In genomic region chr5:68272289-68272688, GRCh38 we compare ENCODE assay signal across 10 cellular contexts. TPM values are rescaled to one million over a fixed set of nuclear protein-coding genes. Genes with fewer than 3 reads are reported as not detected.
DNase-seq lines count a peak whose midpoint lies in the region; ATAC-seq, FAIRE-seq and TF ChIP-seq lines count a peak whose summit lies in the region.
"Had no signal": no experiment of that assay in that cellular context is flagged by ENCODE, and none has a peak within 500 bp of the region (broad histone marks: within the 10 kb centered on the region; RNA-seq: fewer than 3 reads in every experiment).

No MANE protein-coding gene starts in this region.

- no peaks in the 10 kb centered on the region for H3K27me3 ChIP-seq in breast epithelium
- H3K27me3 ChIP-seq: colonic mucosa had no signal

- H3K27ac Mint-ChIP-seq in nephron, result peak overlapping the region in 2 of 3 experiments; percentile 28 to 33
- H3K27ac Mint-ChIP-seq in activated T-helper 2 cell treated with anti-CD3 and anti-CD28 coated beads, Interferon-gamma antibody, Interleukin-2, Interleukin-4, amounts not matched to agents 10 μg/mL and 5 μg/mL and 100 μg/mL, durations not matched to agents 14 hours and 24 hours and 36 hours, result no peak overlapping the region
- H3K27ac Mint-ChIP-seq: stimulated activated memory B cell treated with anti-CD40 and anti-IgM and Interleukin-4, amounts not matched to agents 10 μg/mL and 1 μg/mL and 100 μg/mL, for 72 hours had no signal

- FAIRE-seq in D721Med (lab: Jason Lieb, UNC), result no peak

- TF ChIP-seq CTCF in D721Med (IDR thresholded peaks at IDR 0.05; ENCODE audit: insufficient read depth, missing control alignments), result peak; percentile 43
- peak; percentile 57; the same call in 1 of the 2 replicates for TF ChIP-seq CTCF in LNCAP (IDR thresholded peaks at IDR 0.05)
- TF ChIP-seq CTCF in breast epithelium (IDR thresholded peaks at IDR 0.05), result peak; percentile 16 to 47 (median 46)
- peak; percentile 35 to 47 (median 45) for TF ChIP-seq CTCF in nephron (IDR thresholded peaks at IDR 0.05; ENCODE audit: unreplicated experiment in 3 of 3)

- intact Hi-C loops in breast epithelium (cut with DNase I; ENCODE audit: low total_unique reads), result no loop called here
- intact Hi-C loops in activated T-helper 2 cell treated with anti-CD3 and anti-CD28 coated beads, Interferon-gamma antibody, Interleukin-2, Interleukin-4, amounts not matched to agents 10 μg/mL and 5 μg/mL and 100 μg/mL, durations not matched to agents 14 hours and 24 hours and 36 hours (cut with micrococcal nuclease), result loop anchor here (5.0 kb wide), 2 partner anchors 55 to 1105 kb away; partner anchors contain the start of gene PIK3R1

- no peaks in the 10 kb centered on the region for H3K27me3 Mint-ChIP-seq in nephron (ENCODE audit: low read depth)
- no peaks in the 10 kb centered on the region for H3K27me3 Mint-ChIP-seq in activated T-helper 2 cell treated with anti-CD3 and anti-CD28 coated beads, Interferon-gamma antibody, Interleukin-2, Interleukin-4, amounts not matched to agents 10 μg/mL and 5 μg/mL and 100 μg/mL, durations not matched to agents 14 hours and 24 hours and 36 hours (ENCODE audit: low read depth)
- H3K27me3 Mint-ChIP-seq: stimulated activated memory B cell treated with anti-CD40 and anti-IgM and Interleukin-4, amounts not matched to agents 10 μg/mL and 1 μg/mL and 100 μg/mL, for 72 hours had no signal

- H3K36me3 Mint-ChIP-seq in nephron (ENCODE audit: low read depth), result peaks cover 35% of the 10 kb centered on the region
- peaks cover 35% of the 10 kb centered on the region for H3K36me3 Mint-ChIP-seq in activated T-helper 2 cell treated with anti-CD3 and anti-CD28 coated beads, Interferon-gamma antibody, Interleukin-2, Interleukin-4, amounts not matched to agents 10 μg/mL and 5 μg/mL and 100 μg/mL, durations not matched to agents 14 hours and 24 hours and 36 hours (ENCODE audit: low read depth)

- H3K36me3 ChIP-seq in breast epithelium, result no peaks in the 10 kb centered on the region
- H3K36me3 ChIP-seq: colonic mucosa had no signal

- H3K4me3 ChIP-seq in breast epithelium, result no peak overlapping the region
- H3K4me3 ChIP-seq: colonic mucosa had no signal

- H3K9me3 ChIP-seq in breast epithelium, result no peaks in the 10 kb centered on the region
- H3K9me3 ChIP-seq: colonic mucosa had no signal

- peaks cover 7 to 40% of the 10 kb centered on the region in 2 donors for H3K4me1 ChIP-seq in breast epithelium

- H3K27ac ChIP-seq in breast epithelium, result peak overlapping the region; percentile 60 to 70
- H3K27ac ChIP-seq: colonic mucosa had no signal

- no peak for DNase-seq in D721Med (ENCODE audit: insufficient read length, low spot score)
- DNase-seq in breast epithelium (ENCODE audit: low spot score in 2 of 2), result no peak
- no peak for DNase-seq in NCI-H345 treated with DMSO at 0.1 percent for 48 hours (lab: John Stamatoyannopoulos, UW; ENCODE audit: unreplicated experiment)
- DNase-seq in activated T-helper 2 cell treated with anti-CD3 and anti-CD28 coated beads, Interferon-gamma antibody, Interleukin-2, Interleukin-4, amounts not matched to agents 10 μg/mL and 5 μg/mL and 100 μg/mL, durations not matched to agents 14 hours and 24 hours and 36 hours (ENCODE audit: low spot score), result no peak
- DNase-seq in NCI-H2107 treated with DMSO at 0.1 percent for 48 hours (lab: John Stamatoyannopoulos, UW; ENCODE audit: unreplicated experiment), result no peak
- DNase-seq: colonic mucosa had no signal

- no peak for ATAC-seq in GM21381 (IDR thresholded peaks at IDR 0.05; ENCODE audit: unreplicated experiment)
- ATAC-seq: stimulated activated memory B cell treated with anti-CD40 and anti-IgM and Interleukin-4, amounts not matched to agents 10 μg/mL and 1 μg/mL and 100 μg/mL, for 72 hours had no signal

- H3K4me1 Mint-ChIP-seq in nephron, result peaks cover 54% of the 10 kb centered on the region
- H3K4me1 Mint-ChIP-seq in activated T-helper 2 cell treated with anti-CD3 and anti-CD28 coated beads, Interferon-gamma antibody, Interleukin-2, Interleukin-4, amounts not matched to agents 10 μg/mL and 5 μg/mL and 100 μg/mL, durations not matched to agents 14 hours and 24 hours and 36 hours (ENCODE audit: low read depth), result peaks cover 86% of the 10 kb centered on the region

- TF ChIP-seq POLR2A in breast epithelium (IDR thresholded peaks at IDR 0.05), result no peak

- H3K9me3 Mint-ChIP-seq in nephron, result no peaks in the 10 kb centered on the region
- no peaks in the 10 kb centered on the region for H3K9me3 Mint-ChIP-seq in activated T-helper 2 cell treated with anti-CD3 and anti-CD28 coated beads, Interferon-gamma antibody, Interleukin-2, Interleukin-4, amounts not matched to agents 10 μg/mL and 5 μg/mL and 100 μg/mL, durations not matched to agents 14 hours and 24 hours and 36 hours
- H3K9me3 Mint-ChIP-seq: stimulated activated memory B cell treated with anti-CD40 and anti-IgM and Interleukin-4, amounts not matched to agents 10 μg/mL and 1 μg/mL and 100 μg/mL, for 72 hours had no signal

- H3K4me3 Mint-ChIP-seq in nephron, result no peak overlapping the region
- no peak overlapping the region for H3K4me3 Mint-ChIP-seq in activated T-helper 2 cell treated with anti-CD3 and anti-CD28 coated beads, Interferon-gamma antibody, Interleukin-2, Interleukin-4, amounts not matched to agents 10 μg/mL and 5 μg/mL and 100 μg/mL, durations not matched to agents 14 hours and 24 hours and 36 hours (ENCODE audit: low read depth)
- H3K4me3 Mint-ChIP-seq: stimulated activated memory B cell treated with anti-CD40 and anti-IgM and Interleukin-4, amounts not matched to agents 10 μg/mL and 1 μg/mL and 100 μg/mL, for 72 hours had no signal

RNA-seq across cellular contexts. Expression of gene PIK3R1, which starts 56.7 kb away (rescaled TPM):
- 100 to 1,000 TPM; 193 to 429 (median 275) TPM for total RNA-seq in breast epithelium
- total RNA-seq in activated T-helper 2 cell treated with anti-CD3 and anti-CD28 coated beads, Interferon-gamma antibody, Interleukin-2, Interleukin-4, amounts not matched to agents 10 μg/mL and 5 μg/mL and 100 μg/mL, durations not matched to agents 14 hours and 24 hours and 36 hours, result 58.8 and 60.0 TPM in 2 replicates
